19 cellular contexts compared by ENCODE assay signal in genomic region chr7:152699101-152699500, GRCh38.
"Had no signal": no experiment of that assay in that cellular context is flagged by ENCODE, and none has a peak within 500 bp of the region (broad histone marks: within the 10 kb centered on the region; RNA-seq: fewer than 3 reads in every experiment).

No MANE protein-coding gene starts in this region.

- H3K4me3 ChIP-seq: right atrium auricular region, skin epidermis, tibial nerve, uterus had no signal

- DNase-seq: activated CD4-positive, alpha-beta T cell treated with anti-CD3 and anti-CD28 coated beads for 1 hour; activated CD4-positive, alpha-beta T cell treated with anti-CD3 and anti-CD28 coated beads, Interleukin-2, amount 50 U/mL, for 4 hours; activated naive CD4-positive, alpha-beta T cell treated with anti-CD3 and anti-CD28 coated beads for 36 hours; activated naive CD8-positive, alpha-beta T cell treated with anti-CD3 and anti-CD28 coated beads, Interleukin-2, amount 50 U/mL, for 24 hours; activated T-cell treated with anti-CD3 and anti-CD28 coated beads for 4 hours; effector memory CD4-positive, alpha-beta T cell; foreskin fibroblast; head of caudate nucleus; immature natural killer cell; mesenchymal stem cell; posterior cingulate gyrus; stimulated activated CD4-positive, alpha-beta T cell treated with anti-CD3 and anti-CD28 coated beads, Interleukin-15, amount 100 ng/mL, for 24 hours; stimulated activated CD4-positive, alpha-beta T cell treated with anti-CD3 and anti-CD28 coated beads, Interleukin-4, amount 100 ng/mL, for 1 hour; stimulated activated naive CD4-positive, alpha-beta T cell; uterus had no signal

- H3K9me3 ChIP-seq: uterus had no signal

- H3K36me3 ChIP-seq: right atrium auricular region, tibial nerve, uterus had no signal

- ATAC-seq: activated naive CD8-positive, alpha-beta T cell treated with anti-CD3 and anti-CD28 coated beads, Interleukin-2, amount 50 U/mL, for 24 hours; natural killer cell treated with Interleukin-12 subunit alpha and Interleukin-12 subunit beta and Interleukin-15 and Interleukin-18, amount 100 ng/mL, for 72 hours had no signal

- H3K4me1 ChIP-seq: right atrium auricular region, tibial nerve, uterus had no signal

- H3K27ac ChIP-seq: right atrium auricular region, skin epidermis, tibial nerve, uterus had no signal

- H3K27me3 ChIP-seq: right atrium auricular region, tibial nerve, uterus had no signal
